In genomic region chr10:43304687-43305333, GRCh38 we compare ENCODE assay signal across 2 cellular contexts.
TF ChIP-seq lines count a peak whose summit lies in the region.

No MANE protein-coding gene starts in this region.

TF ChIP-seq in IMR-90, 13 proteins besides CTCF, POLR2A, EP300 and RAD21:
- no peak for TF ChIP-seq USF2 (IDR thresholded peaks at IDR 0.05; ENCODE audit: low read depth, low read length)
- no peak for TF ChIP-seq SMC3 (IDR thresholded peaks at IDR 0.05; ENCODE audit: low read depth, low read length)
- no peak for TF ChIP-seq NFE2L2 (IDR thresholded peaks at IDR 0.05; ENCODE audit: low read depth, low read length)
- TF ChIP-seq ELK1 (IDR thresholded peaks at IDR 0.05; ENCODE audit: borderline replicate concordance, low read depth, low read length): no peak
- no peak for TF ChIP-seq MXI1 (IDR thresholded peaks at IDR 0.05; ENCODE audit: borderline replicate concordance, low read depth, low read length)
- TF ChIP-seq MAFK (IDR thresholded peaks at IDR 0.05; ENCODE audit: low read depth, low read length): no peak
- no peak for TF ChIP-seq RCOR1 (IDR thresholded peaks at IDR 0.05; ENCODE audit: insufficient replicate concordance, low read length)
- TF ChIP-seq RFX5 (IDR thresholded peaks at IDR 0.05; ENCODE audit: low read depth, low read length): no peak
- no peak for TF ChIP-seq CHD1 (IDR thresholded peaks at IDR 0.05; ENCODE audit: low read depth, low read length)
- TF ChIP-seq MAZ (IDR thresholded peaks at IDR 0.05; ENCODE audit: borderline replicate concordance, low read depth, low read length): no peak
- TF ChIP-seq CEBPB (IDR thresholded peaks at IDR 0.05; ENCODE audit: low read depth, low read length): no peak
- TF ChIP-seq BHLHE40 (IDR thresholded peaks at IDR 0.05; ENCODE audit: low read depth, low read length): no peak
- TF ChIP-seq FOS (IDR thresholded peaks at IDR 0.05; ENCODE audit: low read depth, low read length): no peak

TF ChIP-seq in HepG2, 621 proteins besides CTCF, POLR2A, EP300 and RAD21:
- TF ChIP-seq ZNF263 (CRISPR knock-in tag; IDR thresholded peaks at IDR 0.05) (peak; percentile 64), RELA (CRISPR knock-in tag; IDR thresholded peaks at IDR 0.05) (no peak), BCL6 (CRISPR knock-in tag; IDR thresholded peaks at IDR 0.05) (no peak), ZFP36L2 (CRISPR knock-in tag; IDR thresholded peaks at IDR 0.05) (no peak), HNRNPLL (IDR thresholded peaks at IDR 0.05; ENCODE audit: low read depth, low read length, poor library complexity, severe bottlenecking) (peak; percentile 30), ZMYM4 (CRISPR knock-in tag; IDR thresholded peaks at IDR 0.05) (0 out of 2 replicates have a peak, but pooled peaks have one; percentile 16), GPN1 (CRISPR knock-in tag; IDR thresholded peaks at IDR 0.05; ENCODE audit: borderline replicate concordance) (no peak), GPBP1L1 (CRISPR knock-in tag; IDR thresholded peaks at IDR 0.05) (no peak), ZFX (CRISPR knock-in tag; IDR thresholded peaks at IDR 0.05; ENCODE audit: low read depth) (0 out of 2 replicates have a peak, but pooled peaks have one; percentile 23), ZNF687 (CRISPR knock-in tag; IDR thresholded peaks at IDR 0.05) (peak; percentile 48), ZNF564 (CRISPR knock-in tag; IDR thresholded peaks at IDR 0.05) (no peak), UBTF (CRISPR knock-in tag; IDR thresholded peaks at IDR 0.05) (peak; percentile 45; the same call in 1 of the 2 replicates), ZBTB42 (CRISPR knock-in tag; IDR thresholded peaks at IDR 0.05) (no peak), MAX (IDR thresholded peaks at IDR 0.05) (0 out of 2 replicates have a peak, but pooled peaks have one; percentile 38), GABPA (IDR thresholded peaks at IDR 0.05; ENCODE audit: low read depth, low read length) (no peak), GABPA (CRISPR knock-in tag; IDR thresholded peaks at IDR 0.05; ENCODE audit: low read depth) (no peak), TCF7 (IDR thresholded peaks at IDR 0.05; ENCODE audit: low read depth) (no peak), ZSCAN9 (CRISPR knock-in tag; IDR thresholded peaks at IDR 0.05; ENCODE audit: borderline replicate concordance) (no peak), STAT6 (CRISPR knock-in tag; IDR thresholded peaks at IDR 0.05; ENCODE audit: borderline replicate concordance) (no peak), ZNF232 (CRISPR knock-in tag; IDR thresholded peaks at IDR 0.05; ENCODE audit: borderline replicate concordance) (no peak), PHB2 (IDR thresholded peaks at IDR 0.05; ENCODE audit: partially characterized antibody) (no peak), TBX3 (IDR thresholded peaks at IDR 0.05; ENCODE audit: borderline replicate concordance) (no peak), TBL1XR1 (IDR thresholded peaks at IDR 0.05; ENCODE audit: borderline replicate concordance, low read length, partially characterized antibody) (no peak), ZNF207 (IDR thresholded peaks at IDR 0.05; ENCODE audit: borderline replicate concordance) (no peak), THYN1 (CRISPR knock-in tag; IDR thresholded peaks at IDR 0.05; ENCODE audit: borderline replicate concordance, low read depth) (no peak), ZNF615 (CRISPR knock-in tag; IDR thresholded peaks at IDR 0.05; ENCODE audit: borderline replicate concordance) (no peak), FOSL1 (CRISPR knock-in tag; IDR thresholded peaks at IDR 0.05; ENCODE audit: borderline replicate concordance) (no peak), ZNF274 (CRISPR knock-in tag; IDR thresholded peaks at IDR 0.05) (no peak), ZNF710 (CRISPR knock-in tag; IDR thresholded peaks at IDR 0.05; ENCODE audit: borderline replicate concordance) (no peak), ARHGAP35 (CRISPR knock-in tag; IDR thresholded peaks at IDR 0.05; ENCODE audit: borderline replicate concordance) (no peak), ZNF7 (CRISPR knock-in tag; IDR thresholded peaks at IDR 0.05) (no peak), TFDP2 (CRISPR knock-in tag; IDR thresholded peaks at IDR 0.05) (peak; percentile 46; the same call in 1 of the 2 replicates), SALL1 (CRISPR knock-in tag; IDR thresholded peaks at IDR 0.05) (0 out of 2 replicates have a peak, but pooled peaks have one; percentile 10), DRAP1 (CRISPR knock-in tag; IDR thresholded peaks at IDR 0.05) (no peak)
TF ChIP-seq in HepG2: peak in this region for 9.
